1 cellular context compared by ENCODE assay signal in the genomic region with DNA sequence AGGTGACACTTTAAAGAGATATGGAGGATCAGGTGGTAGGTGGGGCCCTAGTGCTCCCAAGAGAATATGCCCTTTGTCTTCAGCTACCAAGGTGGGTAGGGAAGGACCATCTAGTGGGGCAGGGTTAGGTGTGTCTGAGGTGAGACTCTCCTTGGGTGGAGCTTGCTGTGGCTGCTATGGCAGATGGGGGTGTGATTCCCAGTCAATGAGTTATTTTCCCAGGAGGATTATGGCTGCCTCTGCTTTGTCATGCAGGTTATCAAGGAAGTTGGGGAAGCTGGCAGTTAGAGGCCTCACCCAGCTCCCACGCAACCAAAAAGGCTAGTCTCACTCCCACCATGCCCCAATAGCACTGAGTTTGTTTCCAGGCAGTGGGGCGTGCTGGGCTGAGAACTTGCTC.
TF ChIP-seq lines count a peak whose summit lies in the region.

No MANE protein-coding gene starts in this region.

TF ChIP-seq in GM23338, 12 proteins besides CTCF, POLR2A, EP300 and RAD21 (continued from another document):
- TF ChIP-seq, protein P1, sequence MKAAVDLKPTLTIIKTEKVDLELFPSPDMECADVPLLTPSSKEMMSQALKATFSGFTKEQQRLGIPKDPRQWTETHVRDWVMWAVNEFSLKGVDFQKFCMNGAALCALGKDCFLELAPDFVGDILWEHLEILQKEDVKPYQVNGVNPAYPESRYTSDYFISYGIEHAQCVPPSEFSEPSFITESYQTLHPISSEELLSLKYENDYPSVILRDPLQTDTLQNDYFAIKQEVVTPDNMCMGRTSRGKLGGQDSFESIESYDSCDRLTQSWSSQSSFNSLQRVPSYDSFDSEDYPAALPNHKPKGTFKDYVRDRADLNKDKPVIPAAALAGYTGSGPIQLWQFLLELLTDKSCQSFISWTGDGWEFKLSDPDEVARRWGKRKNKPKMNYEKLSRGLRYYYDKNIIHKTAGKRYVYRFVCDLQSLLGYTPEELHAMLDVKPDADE (IDR thresholded peaks at IDR 0.05), result no peak
